ENCODE assay signal across 30 cellular contexts in the genomic region with DNA sequence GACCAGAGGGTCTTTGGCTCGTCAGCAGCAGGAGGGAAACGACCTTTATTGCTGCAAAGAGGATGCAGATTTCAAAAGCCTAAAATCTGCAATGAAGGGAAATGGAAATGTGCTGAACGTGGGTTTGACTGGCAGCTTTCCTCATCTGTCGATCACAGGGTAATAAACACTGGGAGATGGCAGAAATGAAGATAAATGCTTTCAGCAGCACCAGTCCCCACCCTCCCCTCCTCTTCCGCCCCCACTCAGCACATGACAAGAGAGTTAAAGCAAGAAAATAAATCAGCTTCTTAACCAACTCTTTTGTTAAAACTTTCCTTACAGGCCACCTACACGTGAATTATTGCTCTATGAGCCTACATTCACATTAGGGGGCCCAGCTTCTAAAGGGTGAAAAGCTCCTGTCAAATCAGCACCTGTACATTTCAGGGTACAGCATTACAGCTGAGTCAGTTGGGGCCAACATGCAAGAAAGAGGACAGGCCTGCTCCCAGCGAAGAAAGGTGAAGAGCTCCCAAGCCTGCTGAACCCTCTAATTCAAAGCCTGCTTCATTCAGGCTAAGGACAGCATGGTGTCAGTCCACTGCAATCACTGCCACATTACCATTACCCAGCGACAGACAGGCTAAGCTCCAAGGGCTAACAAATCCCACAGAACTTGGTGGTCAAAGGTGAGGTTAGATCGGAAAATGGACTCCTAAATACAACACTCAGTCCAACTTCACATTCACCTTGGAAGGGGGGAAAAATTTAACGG.
A peak's percentile ranks its signal among the peaks of the same experiment; 100 is the strongest.
DNase-seq lines count a peak whose midpoint lies in the region; ATAC-seq and TF ChIP-seq lines count a peak whose summit lies in the region.
"Had no signal": no experiment of that assay in that cellular context is flagged by ENCODE, and none has a peak within 500 bp of the region (broad histone marks: within the 10 kb centered on the region; RNA-seq: fewer than 3 reads in every experiment).

No MANE protein-coding gene starts in this region.

- H3K36me3 ChIP-seq in HUES48 (ENCODE audit: control insufficient read depth, insufficient read depth, low read length), result no peaks in the 10 kb centered on the region
- no peaks in the 10 kb centered on the region for H3K36me3 ChIP-seq in WERI-Rb-1
- no peaks in the 10 kb centered on the region for H3K36me3 ChIP-seq in iPS-20b (ENCODE audit: insufficient read depth, low read depth, low read length)
- H3K36me3 ChIP-seq in upper lobe of right lung, result no peaks in the 10 kb centered on the region
- H3K36me3 ChIP-seq: gastrocnemius medialis, right lobe of liver, SJCRH30, tibial artery had no signal

- peaks cover 43% of the 10 kb centered on the region for H3K4me1 ChIP-seq in HUES48 (ENCODE audit: control insufficient read depth, insufficient read depth, low read length)
- H3K4me1 ChIP-seq in iPS-20b (ENCODE audit: insufficient read depth, low read length), result peaks cover 16% of the 10 kb centered on the region
- peaks cover 4% of the 10 kb centered on the region for H3K4me1 ChIP-seq in upper lobe of right lung
- H3K4me1 ChIP-seq: gastrocnemius medialis, right lobe of liver, tibial artery had no signal

- no peak overlapping the region for H3K4me3 Mint-ChIP-seq in osteocyte (ENCODE audit: unreplicated experiment)
- H3K4me3 Mint-ChIP-seq: activated CD4-positive, alpha-beta T cell treated with anti-CD3 and anti-CD28 coated beads, Interleukin-2, amount 10 ng/mL, durations not matched to agents 24 days and 14 days; activated naive CD8-positive, alpha-beta T cell treated with anti-CD3 and anti-CD28 coated beads, Interleukin-2, amount 50 U/mL, for 24 hours; natural killer cell treated with Interleukin-12 subunit alpha and Interleukin-12 subunit beta and Interleukin-15 and Interleukin-18, amount 100 ng/mL, for 72 hours had no signal

- H3K27me3 Mint-ChIP-seq in osteocyte (ENCODE audit: unreplicated experiment), result no peaks in the 10 kb centered on the region
- H3K27me3 Mint-ChIP-seq: activated CD4-positive, alpha-beta T cell treated with anti-CD3 and anti-CD28 coated beads, Interleukin-2, amount 10 ng/mL, durations not matched to agents 24 days and 14 days; activated naive CD8-positive, alpha-beta T cell treated with anti-CD3 and anti-CD28 coated beads, Interleukin-2, amount 50 U/mL, for 24 hours; natural killer cell treated with Interleukin-12 subunit alpha and Interleukin-12 subunit beta and Interleukin-15 and Interleukin-18, amount 100 ng/mL, for 72 hours had no signal

- DNase-seq in WERI-Rb-1 (peak; percentile 58), upper lobe of right lung (no peak), osteocyte (ENCODE audit: extremely low spot score, unreplicated experiment) (no peak)
- DNase-seq: activated CD4-positive, alpha-beta T cell treated with anti-CD3 and anti-CD28 coated beads, Interleukin-2, amount 10 ng/mL, durations not matched to agents 24 days and 14 days; activated CD8-positive, alpha-beta memory T cell treated with anti-CD3 and anti-CD28 coated beads for 24 hours; activated naive CD8-positive, alpha-beta T cell treated with anti-CD3 and anti-CD28 coated beads, Interleukin-2, amount 50 U/mL, for 24 hours; cortex of kidney; gastrocnemius medialis; mucosa of descending colon; MV-4-11; NCI-H1436 treated with DMSO at 0.1 percent for 48 hours; NCI-H2081 treated with DMSO at 0.1 percent for 48 hours; NCI-H446; right lobe of liver; SJCRH30; stimulated activated CD4-positive, alpha-beta T cell treated with anti-CD3 and anti-CD28 coated beads, Interleukin-2, amount 100 ng/mL, for 48 hours; SW 1271; T1000; tibial artery had no signal

- peaks cover 4% of the 10 kb centered on the region for H3K36me3 Mint-ChIP-seq in osteocyte (ENCODE audit: unreplicated experiment)

- intact Hi-C loops in upper lobe of right lung (cut with DNase I), result no loop called here

- no peak for TF ChIP-seq CTCF in WERI-Rb-1 (IDR thresholded peaks at IDR 0.05; ENCODE audit: low read depth, low read length)
- TF ChIP-seq CTCF in upper lobe of right lung (IDR thresholded peaks at IDR 0.05), result no peak
- TF ChIP-seq CTCF in osteocyte (IDR thresholded peaks at IDR 0.05), result no peak

- peaks cover 3% of the 10 kb centered on the region for H3K4me1 Mint-ChIP-seq in osteocyte (ENCODE audit: unreplicated experiment)
- H3K4me1 Mint-ChIP-seq: activated naive CD8-positive, alpha-beta T cell treated with anti-CD3 and anti-CD28 coated beads, Interleukin-2, amount 50 U/mL, for 24 hours had no signal

- no peak overlapping the region for H3K27ac Mint-ChIP-seq in osteocyte (ENCODE audit: unreplicated experiment)
- H3K27ac Mint-ChIP-seq: activated CD4-positive, alpha-beta T cell treated with anti-CD3 and anti-CD28 coated beads, Interleukin-2, amount 10 ng/mL, durations not matched to agents 24 days and 14 days; activated naive CD8-positive, alpha-beta T cell treated with anti-CD3 and anti-CD28 coated beads, Interleukin-2, amount 50 U/mL, for 24 hours had no signal

- peak; percentile 64 for ATAC-seq in upper lobe of right lung
- ATAC-seq in HG03457 (IDR thresholded peaks at IDR 0.05; ENCODE audit: unreplicated experiment), result no peak
- no peak for ATAC-seq in HG03280 (IDR thresholded peaks at IDR 0.05; ENCODE audit: unreplicated experiment)
- ATAC-seq: activated naive CD8-positive, alpha-beta T cell treated with anti-CD3 and anti-CD28 coated beads, Interleukin-2, amount 50 U/mL, for 24 hours; gastrocnemius medialis; GM12878; HCT116; mucosa of descending colon; natural killer cell treated with Interleukin-12 subunit alpha and Interleukin-12 subunit beta and Interleukin-15 and Interleukin-18, amount 100 ng/mL, for 72 hours; right lobe of liver had no signal

- H3K27ac ChIP-seq in HUES48 (ENCODE audit: low read depth, low read length), result peak overlapping the region; percentile 78
- peak overlapping the region; percentile 67 for H3K27ac ChIP-seq in WERI-Rb-1
- peak overlapping the region; percentile 14 for H3K27ac ChIP-seq in iPS-20b (ENCODE audit: low read length)
- no peak overlapping the region for H3K27ac ChIP-seq in upper lobe of right lung
- H3K27ac ChIP-seq: BLaER1 treated with 17β-estradiol and CSF1 and Interleukin-3, amounts not matched to agents 10 nM and 100 nM; gastrocnemius medialis; hepatocyte; parathyroid adenoma; right lobe of liver; SJCRH30; tibial artery had no signal

- no peaks in the 10 kb centered on the region for H3K9me3 Mint-ChIP-seq in osteocyte (ENCODE audit: unreplicated experiment)
- H3K9me3 Mint-ChIP-seq: activated CD4-positive, alpha-beta T cell treated with anti-CD3 and anti-CD28 coated beads, Interleukin-2, amount 10 ng/mL, durations not matched to agents 24 days and 14 days; activated naive CD8-positive, alpha-beta T cell treated with anti-CD3 and anti-CD28 coated beads, Interleukin-2, amount 50 U/mL, for 24 hours; natural killer cell treated with Interleukin-12 subunit alpha and Interleukin-12 subunit beta and Interleukin-15 and Interleukin-18, amount 100 ng/mL, for 72 hours had no signal

- H3K9me3 ChIP-seq in HUES48 (ENCODE audit: control insufficient read depth, insufficient read depth, low read length) (no peaks in the 10 kb centered on the region), WERI-Rb-1 (ENCODE audit: severe bottlenecking) (no peaks in the 10 kb centered on the region), iPS-20b (ENCODE audit: insufficient read depth, low read depth, low read length) (no peaks in the 10 kb centered on the region), upper lobe of right lung (no peaks in the 10 kb centered on the region)
- H3K9me3 ChIP-seq: BLaER1 treated with 17β-estradiol and CSF1 and Interleukin-3, amounts not matched to agents 10 nM and 100 nM; gastrocnemius medialis; mucosa of descending colon; right lobe of liver; SJCRH30; tibial artery had no signal

- H3K4me3 ChIP-seq in HUES48 (ENCODE audit: low read depth, low read length), result no peak overlapping the region
- H3K4me3 ChIP-seq in WERI-Rb-1 (ENCODE audit: low read depth, low read length), result no peak overlapping the region
- peak overlapping the region; percentile 37; the same call in 1 of the 2 replicates for H3K4me3 ChIP-seq in iPS-20b (ENCODE audit: low read length)
- no peak overlapping the region for H3K4me3 ChIP-seq in upper lobe of right lung
- H3K4me3 ChIP-seq: BLaER1 treated with 17β-estradiol and CSF1 and Interleukin-3, amounts not matched to agents 10 nM and 100 nM; gastrocnemius medialis; GM12878; hepatocyte; lung; mucosa of descending colon; right lobe of liver; SJCRH30; tibial artery had no signal

- H3K9ac ChIP-seq in HUES48 (ENCODE audit: low read depth, low read length), result no peak overlapping the region
- peak overlapping the region; percentile 20; the same call in 1 of the 2 replicates for H3K9ac ChIP-seq in iPS-20b (ENCODE audit: low read depth, low read length)
- H3K9ac ChIP-seq: BLaER1 treated with 17β-estradiol and CSF1 and Interleukin-3, amounts not matched to agents 10 nM and 100 nM; parathyroid adenoma had no signal

- H3K27me3 ChIP-seq in HUES48 (ENCODE audit: control insufficient read depth, insufficient read depth, low read length) (no peaks in the 10 kb centered on the region), WERI-Rb-1 (ENCODE audit: insufficient read depth, low read depth, severe bottlenecking) (no peaks in the 10 kb centered on the region), iPS-20b (ENCODE audit: insufficient read depth, low read length) (no peaks in the 10 kb centered on the region), upper lobe of right lung (no peaks in the 10 kb centered on the region)
- H3K27me3 ChIP-seq: BLaER1 treated with 17β-estradiol and CSF1 and Interleukin-3, amounts not matched to agents 10 nM and 100 nM; gastrocnemius medialis; hepatocyte; right lobe of liver; SJCRH30; tibial artery had no signal
